Comparison of ENCODE assay signal across 1 cellular context in the genomic region with DNA sequence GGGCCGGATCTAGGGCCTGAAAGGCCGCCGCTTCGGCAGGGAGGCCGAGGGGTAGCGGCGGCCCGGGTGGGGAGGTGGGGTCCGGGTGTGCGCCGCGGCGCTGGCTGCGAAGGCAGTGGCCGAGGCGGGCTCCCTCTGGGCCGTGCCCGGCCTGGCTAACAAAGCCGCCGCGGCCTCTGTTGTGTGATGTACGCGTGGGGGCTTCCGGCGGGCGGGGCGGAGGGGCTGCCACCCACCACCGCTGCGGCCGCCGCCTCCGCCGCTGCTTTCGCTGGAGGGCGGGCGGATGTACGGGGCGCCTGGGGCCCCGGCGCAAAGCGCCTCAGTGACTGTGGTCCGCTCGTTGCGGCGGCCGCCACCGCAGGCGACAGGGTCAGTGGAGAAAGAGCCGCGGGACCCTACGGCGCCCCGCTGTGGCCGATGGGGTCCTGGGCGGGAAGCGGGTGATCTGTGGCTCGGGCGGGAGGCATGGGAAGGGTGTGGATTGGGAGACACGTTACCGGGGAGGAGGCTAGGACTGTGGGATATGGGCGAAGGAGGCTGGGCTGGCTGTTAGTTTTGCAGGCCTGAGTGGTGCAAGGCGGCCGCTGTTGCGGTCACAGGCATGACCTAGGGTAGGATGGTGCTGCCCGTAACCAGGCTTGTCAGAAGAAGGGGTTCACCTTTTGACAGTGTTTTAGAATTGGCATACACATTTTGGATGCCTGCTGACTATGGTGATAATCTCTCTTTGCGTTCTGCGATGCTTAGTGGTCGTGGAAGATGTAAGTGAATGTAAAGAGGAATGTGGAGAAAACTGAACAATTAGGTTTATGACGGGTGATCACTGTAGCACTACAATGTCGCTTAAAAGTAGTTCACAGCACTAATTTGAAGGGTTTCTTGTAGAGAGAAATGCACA.
A peak's percentile ranks its signal among the peaks of the same experiment; 100 is the strongest.
TF ChIP-seq lines count a peak whose summit lies in the region.

No MANE protein-coding gene starts in this region.

TF ChIP-seq in K562, 482 proteins besides CTCF, POLR2A, EP300 and RAD21 (continued from another document and continues in another):
- peak; percentile 36 for TF ChIP-seq TAF1 (IDR thresholded peaks at IDR 0.05; ENCODE audit: control insufficient read depth, extremely low read depth, insufficient read depth, low read length, severe bottlenecking)
- TF ChIP-seq, protein P1, sequence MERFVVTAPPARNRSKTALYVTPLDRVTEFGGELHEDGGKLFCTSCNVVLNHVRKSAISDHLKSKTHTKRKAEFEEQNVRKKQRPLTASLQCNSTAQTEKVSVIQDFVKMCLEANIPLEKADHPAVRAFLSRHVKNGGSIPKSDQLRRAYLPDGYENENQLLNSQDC (CRISPR knock-in tag; IDR thresholded peaks at IDR 0.05) = no peak
- no peak for TF ChIP-seq NRF1 (conservative IDR thresholded peaks at IDR 0.05 in 1 of 2, IDR thresholded peaks at IDR 0.05 in 1 of 2)
- TF ChIP-seq ZBTB1 (CRISPR knock-in tag; IDR thresholded peaks at IDR 0.05; ENCODE audit: borderline replicate concordance, low read depth) = peak; percentile 53; the same call in 1 of the 2 replicates
- TF ChIP-seq THAP12 (CRISPR knock-in tag; IDR thresholded peaks at IDR 0.05) = 0 out of 2 replicates have a peak, but pooled peaks have one; percentile 16
- TF ChIP-seq ELF1 (tag; IDR thresholded peaks at IDR 0.05) = no peak
- no peak for TF ChIP-seq MEIS2 (IDR thresholded peaks at IDR 0.05; ENCODE audit: partially characterized antibody)
- TF ChIP-seq ELF2 (CRISPR knock-in tag; IDR thresholded peaks at IDR 0.05) = no peak
- TF ChIP-seq MTA3 (IDR thresholded peaks at IDR 0.05; ENCODE audit: borderline replicate concordance) = no peak
- no peak for TF ChIP-seq ZNF184 (CRISPR knock-in tag; IDR thresholded peaks at IDR 0.05)
- TF ChIP-seq TOE1 (IDR thresholded peaks at IDR 0.05; ENCODE audit: borderline replicate concordance) = no peak
- TF ChIP-seq TOE1 (CRISPR knock-in tag; IDR thresholded peaks at IDR 0.05; ENCODE audit: borderline replicate concordance, low read depth) = no peak
- TF ChIP-seq JUN (IDR thresholded peaks at IDR 0.05; ENCODE audit: borderline replicate concordance, low read depth, low read length) = 0 out of 2 replicates have a peak, but pooled peaks have one; percentile 27
- no peak for TF ChIP-seq JUN (CRISPR knock-in tag; IDR thresholded peaks at IDR 0.05; ENCODE audit: borderline replicate concordance)
- TF ChIP-seq ZNF224 (CRISPR knock-in tag; IDR thresholded peaks at IDR 0.05) = no peak
- no peak for TF ChIP-seq ZNF444 (CRISPR knock-in tag; IDR thresholded peaks at IDR 0.05)
- TF ChIP-seq KDM2B (CRISPR knock-in tag; IDR thresholded peaks at IDR 0.05) = no peak
- TF ChIP-seq ZBTB17 (CRISPR knock-in tag; IDR thresholded peaks at IDR 0.05) = no peak
- TF ChIP-seq HLTF (IDR thresholded peaks at IDR 0.05) = no peak
- TF ChIP-seq CREB1 (IDR thresholded peaks at IDR 0.05) = no peak; the same call in 1 of the 2 replicates
- TF ChIP-seq CREB1 (CRISPR knock-in tag; IDR thresholded peaks at IDR 0.05) = no peak; the same call in 1 of the 2 replicates
- TF ChIP-seq PHF21A (IDR thresholded peaks at IDR 0.05; ENCODE audit: borderline replicate concordance, low read depth) = no peak
- no peak for TF ChIP-seq AFF1 (IDR thresholded peaks at IDR 0.05; ENCODE audit: low read depth in 1 of 2, partially characterized antibody in 2 of 2)
- no peak for TF ChIP-seq GABPB2 (CRISPR knock-in tag; conservative IDR thresholded peaks at IDR 0.05)
- TF ChIP-seq MBD2 (IDR thresholded peaks at IDR 0.05; ENCODE audit: borderline replicate concordance, low read depth) = no peak
- TF ChIP-seq HOMEZ (CRISPR knock-in tag; IDR thresholded peaks at IDR 0.05) = no peak
- TF ChIP-seq ZNF23 (CRISPR knock-in tag; IDR thresholded peaks at IDR 0.05) = no peak
- no peak for TF ChIP-seq GTF2B (IDR thresholded peaks at IDR 0.05; ENCODE audit: extremely low read depth, insufficient read length)
- no peak for TF ChIP-seq LEF1 (IDR thresholded peaks at IDR 0.05)
- TF ChIP-seq DACH1 (IDR thresholded peaks at IDR 0.05; ENCODE audit: partially characterized antibody) = no peak
- no peak for TF ChIP-seq MAX (CRISPR knock-in tag; IDR thresholded peaks at IDR 0.05)
- peak; percentile 3 for TF ChIP-seq RBM25 (IDR thresholded peaks at IDR 0.05; ENCODE audit: low read depth, low read length, severe bottlenecking)
- no peak for TF ChIP-seq ETV5 (CRISPR knock-in tag; IDR thresholded peaks at IDR 0.05; ENCODE audit: low read depth)
- 0 out of 2 replicates have a peak, but pooled peaks have one; percentile 22 for TF ChIP-seq STAG1 (CRISPR knock-in tag; IDR thresholded peaks at IDR 0.05; ENCODE audit: borderline replicate concordance)
- TF ChIP-seq ETV1 (tag; conservative IDR thresholded peaks at IDR 0.05; ENCODE audit: low read depth) = no peak
- no peak for TF ChIP-seq U2AF1 (optimal IDR thresholded peaks at IDR 0.05; ENCODE audit: low read depth, low read length)
- no peak for TF ChIP-seq SP1 (CRISPR knock-in tag; IDR thresholded peaks at IDR 0.05)
- TF ChIP-seq, protein P2, sequence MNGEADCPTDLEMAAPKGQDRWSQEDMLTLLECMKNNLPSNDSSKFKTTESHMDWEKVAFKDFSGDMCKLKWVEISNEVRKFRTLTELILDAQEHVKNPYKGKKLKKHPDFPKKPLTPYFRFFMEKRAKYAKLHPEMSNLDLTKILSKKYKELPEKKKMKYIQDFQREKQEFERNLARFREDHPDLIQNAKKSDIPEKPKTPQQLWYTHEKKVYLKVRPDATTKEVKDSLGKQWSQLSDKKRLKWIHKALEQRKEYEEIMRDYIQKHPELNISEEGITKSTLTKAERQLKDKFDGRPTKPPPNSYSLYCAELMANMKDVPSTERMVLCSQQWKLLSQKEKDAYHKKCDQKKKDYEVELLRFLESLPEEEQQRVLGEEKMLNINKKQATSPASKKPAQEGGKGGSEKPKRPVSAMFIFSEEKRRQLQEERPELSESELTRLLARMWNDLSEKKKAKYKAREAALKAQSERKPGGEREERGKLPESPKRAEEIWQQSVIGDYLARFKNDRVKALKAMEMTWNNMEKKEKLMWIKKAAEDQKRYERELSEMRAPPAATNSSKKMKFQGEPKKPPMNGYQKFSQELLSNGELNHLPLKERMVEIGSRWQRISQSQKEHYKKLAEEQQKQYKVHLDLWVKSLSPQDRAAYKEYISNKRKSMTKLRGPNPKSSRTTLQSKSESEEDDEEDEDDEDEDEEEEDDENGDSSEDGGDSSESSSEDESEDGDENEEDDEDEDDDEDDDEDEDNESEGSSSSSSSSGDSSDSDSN (IDR thresholded peaks at IDR 0.05; ENCODE audit: borderline replicate concordance in 1 of 2, low read depth in 2 of 2, low read length in 2 of 2) = peak; percentile 74 to 93; a peak in 3 of 4 replicates
- TF ChIP-seq FIP1L1 (IDR thresholded peaks at IDR 0.05; ENCODE audit: low read depth, low read length, poor library complexity, severe bottlenecking) = peak; percentile 22
- TF ChIP-seq CBX3 (IDR thresholded peaks at IDR 0.05; ENCODE audit: borderline replicate concordance in 1 of 2, low read length in 2 of 2) = no peak
- no peak for TF ChIP-seq NR2F6 (CRISPR knock-in tag; IDR thresholded peaks at IDR 0.05)
- peak; percentile 44; the same call in 1 of the 2 replicates for TF ChIP-seq CTBP1 (IDR thresholded peaks at IDR 0.05; ENCODE audit: borderline replicate concordance)
- no peak for TF ChIP-seq RBM39 (optimal IDR thresholded peaks at IDR 0.05; ENCODE audit: low read depth, low read length)
- TF ChIP-seq, protein P3, sequence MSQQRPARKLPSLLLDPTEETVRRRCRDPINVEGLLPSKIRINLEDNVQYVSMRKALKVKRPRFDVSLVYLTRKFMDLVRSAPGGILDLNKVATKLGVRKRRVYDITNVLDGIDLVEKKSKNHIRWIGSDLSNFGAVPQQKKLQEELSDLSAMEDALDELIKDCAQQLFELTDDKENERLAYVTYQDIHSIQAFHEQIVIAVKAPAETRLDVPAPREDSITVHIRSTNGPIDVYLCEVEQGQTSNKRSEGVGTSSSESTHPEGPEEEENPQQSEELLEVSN (IDR thresholded peaks at IDR 0.05; ENCODE audit: borderline replicate concordance in 1 of 2, extremely low read depth in 1 of 2, insufficient read depth in 1 of 2, insufficient read length in 1 of 2, low read depth in 1 of 2, low read length in 1 of 2, poor library complexity in 1 of 2, severe bottlenecking in 1 of 2) = peak; percentile 25 to 59
- TF ChIP-seq ZFX (CRISPR knock-in tag; IDR thresholded peaks at IDR 0.05) = peak; percentile 83
- no peak for TF ChIP-seq ZNF431 (CRISPR knock-in tag; IDR thresholded peaks at IDR 0.05)
- no peak for TF ChIP-seq IFI16 (CRISPR knock-in tag; IDR thresholded peaks at IDR 0.05)
- no peak for TF ChIP-seq ZNF239 (CRISPR knock-in tag; IDR thresholded peaks at IDR 0.05)
- TF ChIP-seq, protein P4, sequence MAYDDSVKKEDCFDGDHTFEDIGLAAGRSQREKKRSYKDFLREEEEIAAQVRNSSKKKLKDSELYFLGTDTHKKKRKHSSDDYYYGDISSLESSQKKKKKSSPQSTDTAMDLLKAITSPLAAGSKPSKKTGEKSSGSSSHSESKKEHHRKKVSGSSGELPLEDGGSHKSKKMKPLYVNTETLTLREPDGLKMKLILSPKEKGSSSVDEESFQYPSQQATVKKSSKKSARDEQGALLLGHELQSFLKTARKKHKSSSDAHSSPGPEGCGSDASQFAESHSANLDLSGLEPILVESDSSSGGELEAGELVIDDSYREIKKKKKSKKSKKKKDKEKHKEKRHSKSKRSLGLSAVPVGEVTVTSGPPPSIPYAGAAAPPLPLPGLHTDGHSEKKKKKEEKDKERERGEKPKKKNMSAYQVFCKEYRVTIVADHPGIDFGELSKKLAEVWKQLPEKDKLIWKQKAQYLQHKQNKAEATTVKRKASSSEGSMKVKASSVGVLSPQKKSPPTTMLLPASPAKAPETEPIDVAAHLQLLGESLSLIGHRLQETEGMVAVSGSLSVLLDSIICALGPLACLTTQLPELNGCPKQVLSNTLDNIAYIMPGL (CRISPR knock-in tag; IDR thresholded peaks at IDR 0.05) = 0 out of 2 replicates have a peak, but pooled peaks have one; percentile 75
- TF ChIP-seq JUND (IDR thresholded peaks at IDR 0.05; ENCODE audit: borderline replicate concordance, low read depth, low read length) = peak; percentile 29; the same call in 1 of the 2 replicates
- no peak for TF ChIP-seq JUND (tag; IDR thresholded peaks at IDR 0.05; ENCODE audit: borderline replicate concordance, low read depth, low read length)
- TF ChIP-seq RCOR1 (IDR thresholded peaks at IDR 0.05; ENCODE audit: borderline replicate concordance in 1 of 2, low read depth in 2 of 2, low read length in 2 of 2) = no peak
